Comparison of ENCODE assay signal across 12 cellular contexts in the genomic region with DNA sequence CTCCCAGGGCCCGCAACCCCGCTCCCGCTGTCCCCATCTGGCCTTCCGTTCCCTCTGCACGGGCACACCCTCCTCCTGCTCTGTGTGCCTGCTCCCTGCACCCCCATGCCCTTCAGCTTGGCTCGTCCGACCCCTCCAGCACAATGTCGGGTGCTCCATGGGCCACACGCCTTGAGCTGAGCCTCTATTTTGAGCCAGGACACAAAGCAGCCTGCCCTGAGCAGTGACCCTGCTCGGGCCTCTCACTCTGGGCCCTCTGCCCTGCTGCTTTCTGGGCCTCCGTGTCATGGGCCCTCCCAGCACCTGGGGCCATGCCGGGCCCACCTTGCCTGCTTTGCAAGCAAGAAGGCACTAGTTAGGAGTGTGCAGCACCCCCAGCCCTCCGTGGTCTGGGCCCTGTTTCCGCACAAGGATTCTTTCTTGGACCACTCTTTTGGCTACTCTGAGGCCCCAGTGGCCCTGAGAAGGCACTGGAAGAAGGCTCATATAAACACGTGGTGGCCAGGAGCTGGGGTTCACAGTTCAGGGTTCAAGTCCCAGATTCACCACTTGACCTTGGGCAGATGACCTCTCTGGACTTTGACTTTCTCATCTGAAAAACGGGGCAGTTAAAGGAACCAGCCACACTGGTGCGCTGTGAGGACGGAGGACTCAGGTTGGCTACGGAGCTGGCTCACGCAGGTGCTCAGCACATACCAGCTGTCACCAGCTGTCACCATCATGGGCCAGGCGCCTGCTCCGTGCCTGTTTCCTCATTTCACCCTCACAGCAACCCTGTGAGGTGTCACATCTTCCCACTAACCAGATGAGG.
A peak's percentile ranks its signal among the peaks of the same experiment; 100 is the strongest.
DNase-seq lines count a peak whose midpoint lies in the region; ATAC-seq and TF ChIP-seq lines count a peak whose summit lies in the region.
"Had no signal": no experiment of that assay in that cellular context is flagged by ENCODE, and none has a peak within 500 bp of the region (broad histone marks: within the 10 kb centered on the region; RNA-seq: fewer than 3 reads in every experiment).

No MANE protein-coding gene starts in this region.

- H3K4ac ChIP-seq in neuronal stem cell (ENCODE audit: low read length) = no peak overlapping the region

- H4K91ac ChIP-seq in neuronal stem cell (ENCODE audit: low read depth, low read length, poor library complexity) = no peak overlapping the region

- ATAC-seq in GM18502 (IDR thresholded peaks at IDR 0.05; ENCODE audit: poor library complexity, unreplicated experiment) = peak; percentile 68
- ATAC-seq in foreskin keratinocyte = no peak

- no peaks in the 10 kb centered on the region for H3K79me2 ChIP-seq in OCI-LY7 (ENCODE audit: insufficient read depth, low read depth, low read length)

- H4K8ac ChIP-seq in neuronal stem cell (ENCODE audit: low read depth, low read length) = no peak overlapping the region

- peak overlapping the region; percentile 57 for H3K9ac ChIP-seq in neuronal stem cell (ENCODE audit: low read depth, low read length, poor library complexity)

- peak overlapping the region; percentile 24 for H2AK5ac ChIP-seq in neuronal stem cell (ENCODE audit: low read depth, low read length)

- H3K18ac ChIP-seq in neuronal stem cell (ENCODE audit: low read length) = peak overlapping the region; percentile 61

- H3K27ac ChIP-seq in OCI-LY7 (ENCODE audit: low read depth, low read length, poor library complexity, severe bottlenecking) (peak overlapping the region; percentile 86), neuronal stem cell (replicated peaks; ENCODE audit: low read length) (no peak overlapping the region), foreskin keratinocyte (no peak overlapping the region)
- H3K27ac ChIP-seq: RWPE1 had no signal

- H4K20me1 ChIP-seq in OCI-LY7 (ENCODE audit: insufficient read depth, low read length) = no peaks in the 10 kb centered on the region

- H3K4me3 ChIP-seq in H7 (ENCODE audit: insufficient read depth, low read depth, low read length) = no peak overlapping the region
- H3K4me3 ChIP-seq in OCI-LY7 (ENCODE audit: low read depth, low read length, poor library complexity, severe bottlenecking) = no peak overlapping the region
- H3K4me3 ChIP-seq in neuronal stem cell (ENCODE audit: low read length in 2 of 2) = no peak overlapping the region
- H3K4me3 ChIP-seq in foreskin fibroblast (ENCODE audit: low read depth in 1 of 2, low read length in 2 of 2) = no peak overlapping the region
- H3K4me3 ChIP-seq in BE2C (ENCODE audit: low read depth, low read length) = no peak overlapping the region

- no peak overlapping the region for H2BK15ac ChIP-seq in neuronal stem cell (ENCODE audit: low read length)

- no peak overlapping the region for H2BK120ac ChIP-seq in neuronal stem cell (ENCODE audit: low read depth, low read length)

- intact Hi-C loops in OCI-LY7 (cut with micrococcal nuclease; ENCODE audit: unreplicated experiment) = loop anchor here (1.0 to 5.0 kb wide), 3 partner anchors 110 to 163 kb away; no protein-coding TSS in a partner anchor

- TF ChIP-seq CTCF in OCI-LY7 (conservative IDR thresholded peaks at IDR 0.05; ENCODE audit: low read length) = peak; percentile 71
- TF ChIP-seq CTCF in foreskin fibroblast (IDR thresholded peaks at IDR 0.05; ENCODE audit: low read depth, low read length) = no peak
- TF ChIP-seq CTCF in foreskin keratinocyte (conservative IDR thresholded peaks at IDR 0.05) = no peak
- no peak for TF ChIP-seq CTCF in BE2C (IDR thresholded peaks at IDR 0.05; ENCODE audit: low read depth, low read length)

- H3K9me2 ChIP-seq in OCI-LY7 (ENCODE audit: insufficient read depth, low read length) = no peaks in the 10 kb centered on the region

- H2BK5ac ChIP-seq in neuronal stem cell (ENCODE audit: low read length) = peak overlapping the region; percentile 44

- DNase-seq in H7 = peak; percentile 62
- peak; percentile 91 for DNase-seq in OCI-LY7 (ENCODE audit: low spot score)
- no peak for DNase-seq in neuronal stem cell (ENCODE audit: low spot score)
- DNase-seq in hepatic stellate cell (ENCODE audit: low spot score) = no peak
- DNase-seq in foreskin fibroblast = no peak
- DNase-seq in foreskin keratinocyte = no peak
- DNase-seq in BE2C = no peak
- DNase-seq: activated T-cell treated with anti-CD3 and anti-CD28 coated beads for 4 hours; effector CD8-positive, alpha-beta T cell; stimulated activated CD4-positive, alpha-beta T cell treated with anti-CD3 and anti-CD28 coated beads, Interleukin-15, amount 100 ng/mL, for 24 hours had no signal

- H3K4me1 ChIP-seq in OCI-LY7 (ENCODE audit: insufficient read depth, low read length, poor library complexity, severe bottlenecking) = peaks cover 61% of the 10 kb centered on the region
- peaks cover 11 to 45% of the 10 kb centered on the region in 2 donors for H3K4me1 ChIP-seq in neuronal stem cell (ENCODE audit: control insufficient read depth in 2 of 2, insufficient read depth in 1 of 2, low read depth in 1 of 2, low read length in 2 of 2)
- no peaks in the 10 kb centered on the region for H3K4me1 ChIP-seq in foreskin keratinocyte
- H3K4me1 ChIP-seq in BE2C = peaks cover 37% of the 10 kb centered on the region

- H3K4me2 ChIP-seq in OCI-LY7 (ENCODE audit: low read length) (peak overlapping the region; percentile 70), neuronal stem cell (ENCODE audit: insufficient read depth, low read length, poor library complexity, severe bottlenecking) (no peak overlapping the region)

- H3K79me1 ChIP-seq in neuronal stem cell (ENCODE audit: low read depth, low read length) = no peaks in the 10 kb centered on the region

- CTCF ChIA-PET in OCI-LY7 (lab: Charles Lee; ENCODE audit: unreplicated experiment) = interaction anchor here (0.8 to 3.2 kb wide), 6 partner anchors 30 to 169 kb away, joined by 4 to 16 read pairs (median 5); no protein-coding TSS in a partner anchor

- WGBS in neuronal stem cell (ENCODE audit: extremely low coverage in 2 of 2, insufficient read length in 2 of 2, insufficient replicate concordance in 1 of 2), 2 donors = no CpG with 5 or more reads among the region's 22 CpGs

- peak overlapping the region; percentile 51 for H3K14ac ChIP-seq in neuronal stem cell (ENCODE audit: low read length)

- H3K27me3 ChIP-seq in H7 (ENCODE audit: control insufficient read depth, insufficient read depth, low read length) (no peaks in the 10 kb centered on the region), neuronal stem cell (ENCODE audit: control insufficient read depth in 3 of 3, insufficient read depth in 3 of 3, low read depth in 1 of 3, low read length in 3 of 3) (peaks cover 0 to 14% (median 10%) of the 10 kb centered on the region in 3 experiments), foreskin keratinocyte (peaks cover 49% of the 10 kb centered on the region), BE2C (no peaks in the 10 kb centered on the region)

- H2AFZ ChIP-seq in OCI-LY7 (ENCODE audit: low read length) = peak overlapping the region; percentile 77; the same call in 1 of the 2 replicates
- no peak overlapping the region for H2AFZ ChIP-seq in neuronal stem cell (ENCODE audit: low read length)

- BruUV-seq in OCI-LY7 (replicated peaks; lab: Mats Ljungman, UMichigan) = no TSS peak

- no peak overlapping the region for H3K23ac ChIP-seq in neuronal stem cell (ENCODE audit: low read depth, low read length, poor library complexity)

- POLR2A ChIA-PET in OCI-LY7 (lab: Charles Lee) = interaction anchor here (0.6 to 1.4 kb wide), 9 partner anchors 11 to 195 kb away, joined by 3 to 7 read pairs (median 3); no protein-coding TSS in a partner anchor

- no peaks in the 10 kb centered on the region for H3K9me3 ChIP-seq in OCI-LY7 (ENCODE audit: low read length)
- no peaks in the 10 kb centered on the region for H3K9me3 ChIP-seq in neuronal stem cell (replicated peaks in 1 of 2; ENCODE audit: control insufficient read depth in 2 of 2, insufficient read depth in 1 of 2, low read depth in 1 of 2, low read length in 2 of 2)
- H3K9me3 ChIP-seq in BE2C = no peaks in the 10 kb centered on the region

- H2BK12ac ChIP-seq in neuronal stem cell (ENCODE audit: low read length) = no peak overlapping the region

- H3K36me3 ChIP-seq in H7 (replicated peaks; ENCODE audit: control insufficient read depth, insufficient read depth, low read length) (no peaks in the 10 kb centered on the region), OCI-LY7 (ENCODE audit: insufficient read depth, low read length) (no peaks in the 10 kb centered on the region), neuronal stem cell (replicated peaks in 1 of 2; ENCODE audit: control insufficient read depth in 2 of 2, insufficient read depth in 2 of 2, low read length in 2 of 2) (no peaks in the 10 kb centered on the region), BE2C (no peaks in the 10 kb centered on the region)

Comparison
In these comparisons a context has a peak if more than half of its experiments do, and no peak if none do; other contexts are left out.
1. DNase-seq: peak in H7 (single experiment) and OCI-LY7 (single experiment); none in neuronal stem cell (single experiment), hepatic stellate cell (single experiment), foreskin fibroblast (0 of 2), foreskin keratinocyte (0 of 2) and BE2C (single experiment).